In the genomic region with DNA sequence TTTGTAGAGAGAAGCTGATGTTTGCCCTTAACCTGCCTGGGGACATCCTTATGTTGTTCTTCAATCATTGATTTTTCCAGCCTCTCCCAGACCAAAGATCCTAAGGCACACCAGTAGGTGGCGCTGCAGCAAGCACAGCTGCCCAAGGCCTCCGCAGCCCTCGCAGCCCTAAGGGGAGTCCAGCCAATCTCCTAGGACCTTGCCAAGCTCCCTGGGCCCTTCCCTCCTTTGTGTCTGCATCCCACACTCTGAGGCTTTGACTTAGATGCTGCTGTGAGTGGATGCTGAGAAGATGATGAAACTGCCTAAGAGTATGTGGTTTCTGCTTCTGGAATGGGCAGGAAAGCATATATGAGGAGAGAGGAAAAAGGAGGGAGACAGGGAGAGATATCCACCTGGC, we compare ENCODE assay signal across 9 cellular contexts. TPM values are rescaled to one million over a fixed set of nuclear protein-coding genes. Genes with fewer than 3 reads are reported as not detected.
DNase-seq lines count a peak whose midpoint lies in the region; TF ChIP-seq lines count a peak whose summit lies in the region.
"Had no signal": no experiment of that assay in that cellular context is flagged by ENCODE, and none has a peak within 500 bp of the region (broad histone marks: within the 10 kb centered on the region; RNA-seq: fewer than 3 reads in every experiment).

No MANE protein-coding gene starts in this region.

- no peak overlapping the region for H3K4me3 ChIP-seq in cardiac fibroblast (replicated peaks in 1 of 2; ENCODE audit: low read depth in 2 of 2, low read length in 2 of 2)
- H3K4me3 ChIP-seq in effector memory CD4-positive, alpha-beta T cell (ENCODE audit: insufficient read depth, low read depth, low read length, poor library complexity, severe bottlenecking), result no peak overlapping the region
- H3K4me3 ChIP-seq: pancreas had no signal

- no peak overlapping the region for H3K27ac ChIP-seq in effector memory CD4-positive, alpha-beta T cell (ENCODE audit: insufficient read depth, low read length, poor library complexity, severe bottlenecking)
- H3K27ac ChIP-seq: pancreas had no signal

- no peaks in the 10 kb centered on the region for H3K27me3 ChIP-seq in effector memory CD4-positive, alpha-beta T cell (replicated peaks; ENCODE audit: control insufficient read depth, insufficient read depth, low read length, poor library complexity, severe bottlenecking)

- DNase-seq in NCI-H1436 (lab: John Stamatoyannopoulos, UW) (peak; percentile 24), NCI-H1436 treated with DMSO at 0.1 percent for 48 hours (lab: John Stamatoyannopoulos, UW) (no peak), NCI-H2227 treated with DMSO at 0.1 percent for 48 hours (lab: John Stamatoyannopoulos, UW) (peak; percentile 8), cardiac fibroblast (ENCODE audit: low read depth in 2 of 2) (peak; percentile 33 to 49), medulla oblongata (ENCODE audit: extremely low spot score) (peak; percentile 12), H4 (ENCODE audit: low spot score) (no peak), GM19240 (ENCODE audit: insufficient read length, low spot score) (no peak)
- no peak for DNase-seq in effector memory CD4-positive, alpha-beta T cell

- no peaks in the 10 kb centered on the region for H3K9me3 ChIP-seq in effector memory CD4-positive, alpha-beta T cell (ENCODE audit: control insufficient read depth, low read length)
- H3K9me3 ChIP-seq: pancreas had no signal

- H3K36me3 ChIP-seq in effector memory CD4-positive, alpha-beta T cell (ENCODE audit: control insufficient read depth, insufficient read depth, low read length), result no peaks in the 10 kb centered on the region
- H3K36me3 ChIP-seq: pancreas had no signal

- TF ChIP-seq CTCF in cardiac fibroblast (IDR thresholded peaks at IDR 0.05; ENCODE audit: low read depth, low read length), result peak; percentile 65

- H3K4me1 ChIP-seq in effector memory CD4-positive, alpha-beta T cell (ENCODE audit: control insufficient read depth, insufficient read depth, low read length, poor library complexity, severe bottlenecking), result no peaks in the 10 kb centered on the region
- H3K4me1 ChIP-seq: pancreas had no signal

RNA-seq across cellular contexts. Expression of a gene that starts 47.1 kb away (rescaled TPM):
- not detected in 2 replicates for total RNA-seq in H4 (2014; rRNA removed; shearing (Covaris generic))

Comparison
In these comparisons a context has a peak if more than half of its experiments do, and no peak if none do; other contexts are left out.
1. DNase-seq: peak in NCI-H1436 (single experiment), NCI-H2227 treated with DMSO at 0.1 percent for 48 hours (single experiment), cardiac fibroblast (2 of 2) and medulla oblongata (single experiment); none in NCI-H1436 treated with DMSO at 0.1 percent for 48 hours (single experiment), H4 (single experiment), effector memory CD4-positive, alpha-beta T cell (0 of 3) and GM19240 (single experiment).